Comparison of ENCODE assay signal across 8 cellular contexts in the genomic region with DNA sequence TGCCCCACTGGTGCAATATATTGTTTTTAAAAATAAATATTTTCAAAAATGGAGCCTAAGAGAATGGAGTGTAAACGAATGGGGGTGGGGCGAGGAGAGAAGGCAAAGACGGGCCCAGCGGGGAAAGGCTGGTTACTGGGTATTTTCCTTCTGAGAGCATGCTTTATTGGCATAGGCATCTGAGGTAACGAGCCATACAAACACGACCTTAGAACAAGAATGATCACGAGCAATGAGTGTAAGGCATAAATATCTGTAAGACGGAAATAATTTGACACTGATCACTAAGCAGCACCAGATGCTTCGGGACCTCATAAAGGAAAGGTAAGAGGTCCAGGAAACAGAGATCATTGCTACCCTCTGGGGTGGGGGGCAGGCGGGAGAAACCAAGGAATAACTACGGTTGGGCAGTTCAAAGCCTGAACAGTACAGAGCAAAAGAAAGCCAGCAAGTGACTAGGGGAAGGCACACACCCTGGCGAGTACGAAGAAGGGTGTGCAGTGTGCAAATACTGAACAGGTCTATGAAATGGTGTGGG. TPM values are rescaled to one million over a fixed set of nuclear protein-coding genes. Genes with fewer than 3 reads are reported as not detected.
DNase-seq lines count a peak whose midpoint lies in the region; ATAC-seq, FAIRE-seq and TF ChIP-seq lines count a peak whose summit lies in the region.

No MANE protein-coding gene starts in this region.

- H3K9me3 ChIP-seq in SJSA1 (replicated peaks) (no peaks in the 10 kb centered on the region), H1 (ENCODE audit: insufficient read depth in 2 of 2, low read depth in 1 of 2, low read length in 1 of 2) (no peaks in the 10 kb centered on the region), mononuclear cell (ENCODE audit: low read depth, low read length) (no peaks in the 10 kb centered on the region)

- H3K27me3 ChIP-seq in SJSA1 (replicated peaks): no peaks in the 10 kb centered on the region
- peaks cover 0 to 3% (median 0%) of the 10 kb centered on the region in 4 experiments; a peak in 1 of 7 replicates for H3K27me3 ChIP-seq in H1 (replicated peaks in 1 of 4; ENCODE audit: control insufficient read depth in 3 of 4, extremely low read depth in 1 of 4, insufficient read depth in 3 of 4, low read length in 3 of 4)
- H3K27me3 ChIP-seq in mononuclear cell (ENCODE audit: insufficient read depth, low read length): no peaks in the 10 kb centered on the region

- H3K4me2 ChIP-seq in H1 (ENCODE audit: insufficient read depth in 1 of 2, low read depth in 2 of 2, low read length in 2 of 2): peak overlapping the region; percentile 80 to 89

- H3K79me2 ChIP-seq in H1 (ENCODE audit: control insufficient read depth in 1 of 2, insufficient read depth in 2 of 2, low read length in 2 of 2): peaks cover 0 to 34% of the 10 kb centered on the region in 2 experiments; a peak in 2 of 4 replicates

- no peak for TF ChIP-seq RAD21 in H1 (IDR thresholded peaks at IDR 0.05 in 1 of 2, conservative IDR thresholded peaks at IDR 0.05 in 1 of 2; ENCODE audit: low read depth in 2 of 2, low read length in 2 of 2)

- H2BK5ac ChIP-seq in H1 (ENCODE audit: low read depth, low read length): peak overlapping the region; percentile 64

- FAIRE-seq in HTR-8/SVneo (lab: Jason Lieb, UNC): peak; percentile 66
- FAIRE-seq in H1 (lab: Jason Lieb, UNC): no peak

- no peak overlapping the region for H2BK20ac ChIP-seq in H1 (ENCODE audit: low read length)

- 2% methylated on average over 13 of the region's 13 CpGs; no CpG with 5 or more reads in 1 of the 2 experiments for WGBS in H1 (ENCODE audit: extremely low coverage in 1 of 2, insufficient coverage in 1 of 2, insufficient read length in 1 of 2, insufficient replicate concordance in 2 of 2, low coverage in 1 of 2, low lambda C conversion rate in 2 of 2, missing lambda C conversion rate in 1 of 2), 2 experiments

- no peak overlapping the region for H2BK12ac ChIP-seq in H1 (ENCODE audit: low read depth, low read length)

- H4K20me1 ChIP-seq in H1 (replicated peaks in 1 of 2; ENCODE audit: control insufficient read depth in 1 of 2, insufficient read depth in 2 of 2, low read length in 2 of 2): no peaks in the 10 kb centered on the region

- no peak overlapping the region for H3K14ac ChIP-seq in H1 (ENCODE audit: insufficient read length)

- H3K27ac ChIP-seq in SJSA1: peak overlapping the region; percentile 65
- H3K27ac ChIP-seq in H1 (ENCODE audit: low read depth, low read length): peak overlapping the region; percentile 27; the same call in 1 of the 2 replicates

- H4K5ac ChIP-seq in H1 (ENCODE audit: insufficient read length, low read depth, low read length): peak overlapping the region; percentile 47

- H3K79me1 ChIP-seq in H1 (ENCODE audit: low read depth, low read length): no peaks in the 10 kb centered on the region

- peak overlapping the region; percentile 25 for H4K91ac ChIP-seq in H1 (replicated peaks; ENCODE audit: insufficient read length, low read length)

- peak overlapping the region; percentile 63 for H3K18ac ChIP-seq in H1 (ENCODE audit: extremely low read depth, low read length)

- peak; percentile 52 for DNase-seq in DMS 273 treated with DMSO at 0.1 percent for 48 hours (lab: John Stamatoyannopoulos, UW)
- no peak for DNase-seq in HTR-8/SVneo (ENCODE audit: insufficient read length, low spot score)
- DNase-seq in SJSA1 (ENCODE audit: low read depth in 1 of 2, low spot score in 2 of 2): no peak
- peak in 1 of 2 experiments; percentile 53 for DNase-seq in H1 (ENCODE audit: low read depth in 1 of 2, low spot score in 2 of 2)
- DNase-seq in HPDE6-E6E7 (ENCODE audit: extremely low spot score): no peak

- H3K4me3 ChIP-seq in SJSA1 (peak overlapping the region; percentile 66), H1 (ENCODE audit: extremely low read depth in 1 of 4, insufficient read depth in 2 of 4, low read depth in 3 of 4, low read length in 4 of 4) (peak overlapping the region; percentile 84 to 96 (median 86)), mononuclear cell (ENCODE audit: low read length) (peak overlapping the region; percentile 88)

- H4K8ac ChIP-seq in H1 (ENCODE audit: extremely low read depth, insufficient read depth, low read length): no peak overlapping the region

- TF ChIP-seq EP300 in H1 (IDR thresholded peaks at IDR 0.05; ENCODE audit: borderline replicate concordance in 1 of 2, low read depth in 2 of 2, low read length in 2 of 2): no peak

- H3K23me2 ChIP-seq in H1 (ENCODE audit: low read depth, low read length): peaks cover 4% of the 10 kb centered on the region; the same call in 1 of the 2 replicates

- H3K4ac ChIP-seq in H1 (replicated peaks; ENCODE audit: insufficient read length, low read depth, low read length): no peak overlapping the region

- peak overlapping the region; percentile 97 for H2AFZ ChIP-seq in H1 (ENCODE audit: low read length)

- H3K4me1 ChIP-seq in SJSA1 (replicated peaks) (peaks cover 22% of the 10 kb centered on the region), H1 (replicated peaks in 1 of 4; ENCODE audit: control insufficient read depth in 3 of 4, insufficient read depth in 4 of 4, low read length in 3 of 4) (peaks cover 0 to 9% (median 2%) of the 10 kb centered on the region in 4 experiments; a peak in 4 of 7 replicates), mononuclear cell (ENCODE audit: insufficient read depth, low read length) (peaks cover 27% of the 10 kb centered on the region)

- H2AK5ac ChIP-seq in H1 (ENCODE audit: low read depth, low read length): no peak overlapping the region

- POLR2A ChIA-PET in H1 (lab: Charles Lee; ENCODE audit: partially characterized antibody): no interaction called here

- CTCF ChIA-PET in H1 (lab: Charles Lee; ENCODE audit: partially characterized antibody): interaction anchor here (1.2 to 9.7 kb wide), 4 partner anchors 12 to 121 kb away, joined by 4 to 170 read pairs (median 31); partner anchors contain the start of gene EFCAB5

- peak overlapping the region in 3 of 4 experiments; percentile 21 to 68 (median 52); a peak in 5 of 7 replicates for H3K9ac ChIP-seq in H1 (replicated peaks in 1 of 4; ENCODE audit: extremely low read depth in 1 of 4, low read depth in 3 of 4, low read length in 3 of 4)

- no peak for ATAC-seq in HG02852 (IDR thresholded peaks at IDR 0.05; ENCODE audit: unreplicated experiment)
- no peak for ATAC-seq in HG02642 (IDR thresholded peaks at IDR 0.05; ENCODE audit: poor library complexity, unreplicated experiment)

- peaks cover 17% of the 10 kb centered on the region; the same call in 1 of the 2 replicates for H3K36me3 ChIP-seq in SJSA1
- H3K36me3 ChIP-seq in H1 (ENCODE audit: control insufficient read depth in 2 of 4, insufficient read depth in 4 of 4, low read length in 3 of 4): no peaks in the 10 kb centered on the region

- no peak overlapping the region for H3K56ac ChIP-seq in H1 (replicated peaks; ENCODE audit: insufficient read length, low read depth, low read length)

- no peak overlapping the region for H2BK120ac ChIP-seq in H1 (replicated peaks; ENCODE audit: low read depth, low read length)

- H2BK15ac ChIP-seq in H1 (ENCODE audit: low read length): no peak overlapping the region; the same call in 1 of the 2 replicates

- no peak overlapping the region for H3K23ac ChIP-seq in H1 (ENCODE audit: insufficient read length)

- 0 out of 3 replicates have a peak, but pooled peaks of 1 of the 2 experiments have one; percentile 4 for TF ChIP-seq POLR2A in H1 (IDR thresholded peaks at IDR 0.05; ENCODE audit: control extremely low read depth in 1 of 2, low read depth in 2 of 2, low read length in 2 of 2)

- TF ChIP-seq CTCF in H1 (IDR thresholded peaks at IDR 0.05; ENCODE audit: control extremely low read depth in 1 of 3, insufficient read depth in 1 of 3, low read depth in 1 of 3, low read length in 3 of 3): no peak

TF ChIP-seq in H1, 55 proteins besides CTCF, POLR2A, EP300 and RAD21 (continues in another document):
- TF ChIP-seq, protein P1, sequence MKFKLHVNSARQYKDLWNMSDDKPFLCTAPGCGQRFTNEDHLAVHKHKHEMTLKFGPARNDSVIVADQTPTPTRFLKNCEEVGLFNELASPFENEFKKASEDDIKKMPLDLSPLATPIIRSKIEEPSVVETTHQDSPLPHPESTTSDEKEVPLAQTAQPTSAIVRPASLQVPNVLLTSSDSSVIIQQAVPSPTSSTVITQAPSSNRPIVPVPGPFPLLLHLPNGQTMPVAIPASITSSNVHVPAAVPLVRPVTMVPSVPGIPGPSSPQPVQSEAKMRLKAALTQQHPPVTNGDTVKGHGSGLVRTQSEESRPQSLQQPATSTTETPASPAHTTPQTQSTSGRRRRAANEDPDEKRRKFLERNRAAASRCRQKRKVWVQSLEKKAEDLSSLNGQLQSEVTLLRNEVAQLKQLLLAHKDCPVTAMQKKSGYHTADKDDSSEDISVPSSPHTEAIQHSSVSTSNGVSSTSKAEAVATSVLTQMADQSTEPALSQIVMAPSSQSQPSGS (IDR thresholded peaks at IDR 0.05; ENCODE audit: low read length): peak; percentile 25; the same call in 1 of the 2 replicates
- TF ChIP-seq HDAC2 (IDR thresholded peaks at IDR 0.05; ENCODE audit: borderline replicate concordance in 1 of 2, low read depth in 2 of 2, low read length in 2 of 2) (0 out of 4 replicates have a peak, but pooled peaks of 1 of the 2 experiments have one; percentile 56), KDM4A (IDR thresholded peaks at IDR 0.05; ENCODE audit: low read depth, low read length, severe bottlenecking) (peak; percentile 21)

RNA-seq across cellular contexts. Expression of gene SSH2, which starts 1.0 kb away (rescaled TPM):
- total RNA-seq in SJSA1 (2014; rRNA removed; shearing (Covaris generic)): 8.6 and 12.9 TPM in 2 replicates
- total RNA-seq in H1 (2021; fragmentation: NEBNext Ultra II Directional; extraction: Animal tissue kit (Norgen Biotek cat#: 25700)): 15.9 and 18.1 TPM in 2 replicates
- polyA plus RNA-seq in H1 (2011; rRNA removed): 5.2 and 5.4 TPM in 2 replicates
- polyA plus RNA-seq in H1 (2011; cell fraction: cytosol; rRNA removed): 5.2 TPM
- polyA plus RNA-seq in H1 (2011; cell fraction: nucleus; rRNA removed): 7.3 TPM
- 6.1 to 7.9 TPM (median 7.0 TPM) in 4 replicates for polyA plus RNA-seq in H1 (2012, experiment 1 of 2)
- polyA plus RNA-seq in H1 (2012, experiment 2 of 2): 5.5 TPM
- 9.6 TPM for polyA plus RNA-seq in H1 (2013, experiment 1 of 2)
- 8.2 TPM for polyA plus RNA-seq in H1 (2013, experiment 2 of 2)
- 22.6 and 34.8 TPM in 2 replicates for polyA minus RNA-seq in H1 (2011; rRNA and poly(A)+ RNA removed)
- polyA minus RNA-seq in H1 (2011; cell fraction: cytosol; rRNA and poly(A)+ RNA removed): 15.2 TPM
- polyA minus RNA-seq in H1 (2011; cell fraction: nucleus; rRNA and poly(A)+ RNA removed): 19.5 TPM
- total RNA-seq in mononuclear cell: 77.5 TPM

RNA-seq across cellular contexts. Expression of gene EFCAB5, which starts 12.4 kb away (rescaled TPM):
- total RNA-seq in SJSA1 (2014; rRNA removed; shearing (Covaris generic)): 0.16 TPM in 1 of 2 replicates, not detected in the other
- 0.25 and 0.34 TPM in 2 replicates for total RNA-seq in H1 (2021; fragmentation: NEBNext Ultra II Directional; extraction: Animal tissue kit (Norgen Biotek cat#: 25700))
- polyA plus RNA-seq in H1 (2011; rRNA removed): 0.02 and 0.05 TPM in 2 replicates
- polyA plus RNA-seq in H1 (2011; cell fraction: cytosol; rRNA removed): 0.05 TPM
- polyA plus RNA-seq in H1 (2011; cell fraction: nucleus; rRNA removed): not detected
- 0.34 to 0.79 TPM (median 0.42 TPM) in 3 of 4 replicates, not detected in the other for polyA plus RNA-seq in H1 (2012, experiment 1 of 2)
- polyA plus RNA-seq in H1 (2012, experiment 2 of 2): not detected
- polyA plus RNA-seq in H1 (2013, experiment 1 of 2): 0.18 TPM
- polyA plus RNA-seq in H1 (2013, experiment 2 of 2): 0.40 TPM
- polyA minus RNA-seq in H1 (2011; rRNA and poly(A)+ RNA removed): 0.06 TPM in 1 of 2 replicates, not detected in the other
- polyA minus RNA-seq in H1 (2011; cell fraction: cytosol; rRNA and poly(A)+ RNA removed): not detected
- not detected for polyA minus RNA-seq in H1 (2011; cell fraction: nucleus; rRNA and poly(A)+ RNA removed)
- total RNA-seq in mononuclear cell: 0.52 TPM
